Comparison of ENCODE assay signal across 15 cellular contexts in genomic region chr3:62818347-62818746, GRCh38. TPM values are rescaled to one million over a fixed set of nuclear protein-coding genes. Genes with fewer than 3 reads are reported as not detected.
A peak's percentile ranks its signal among the peaks of the same experiment; 100 is the strongest.
DNase-seq lines count a peak whose midpoint lies in the region; ATAC-seq and TF ChIP-seq lines count a peak whose summit lies in the region.
"Had no signal": no experiment of that assay in that cellular context is flagged by ENCODE, and none has a peak within 500 bp of the region (broad histone marks: within the 10 kb centered on the region; RNA-seq: fewer than 3 reads in every experiment).

No MANE protein-coding gene starts in this region.

- H3K9me3 ChIP-seq in DOHH2 (ENCODE audit: control insufficient read depth, insufficient read depth, low read length), result no peaks in the 10 kb centered on the region
- H3K9me3 ChIP-seq in BE2C, result no peaks in the 10 kb centered on the region
- no peaks in the 10 kb centered on the region for H3K9me3 ChIP-seq in body of pancreas
- no peaks in the 10 kb centered on the region for H3K9me3 ChIP-seq in prostate gland

- 60 to 66% methylated on average over 5 of the region's 5 CpGs for WGBS in body of pancreas, 2 donors
- WGBS in prostate gland, result 85% methylated on average over 5 of the region's 5 CpGs

- H3K4me1 ChIP-seq in DOHH2 (ENCODE audit: control insufficient read depth, low read length), result peaks cover 98% of the 10 kb centered on the region
- no peaks in the 10 kb centered on the region; the same call in 1 of the 2 replicates for H3K4me1 ChIP-seq in BE2C
- H3K4me1 ChIP-seq in body of pancreas, result no peaks in the 10 kb centered on the region
- H3K4me1 ChIP-seq in prostate gland (replicated peaks), result no peaks in the 10 kb centered on the region

- no peaks in the 10 kb centered on the region for H4K20me1 ChIP-seq in DOHH2 (ENCODE audit: control insufficient read depth, insufficient read depth, low read depth, low read length)

- TF ChIP-seq CTCF in DOHH2 (IDR thresholded peaks at IDR 0.05; ENCODE audit: low read depth, low read length, poor library complexity, severe bottlenecking), result no peak
- no peak for TF ChIP-seq CTCF in BE2C (IDR thresholded peaks at IDR 0.05; ENCODE audit: low read depth, low read length)
- no peak for TF ChIP-seq CTCF in body of pancreas (IDR thresholded peaks at IDR 0.05)
- no peak for TF ChIP-seq CTCF in prostate gland (IDR thresholded peaks at IDR 0.05)

- peaks cover 70% of the 10 kb centered on the region for H3F3A ChIP-seq in DOHH2 (ENCODE audit: control insufficient read depth, insufficient read depth)

- no peak for DNase-seq in T1000 (lab: John Stamatoyannopoulos, UW)
- no peak for DNase-seq in BE2C
- DNase-seq in body of pancreas, result no peak
- no peak for DNase-seq in prostate gland (ENCODE audit: low spot score)
- DNase-seq: activated CD8-positive, alpha-beta memory T cell treated with anti-CD3 and anti-CD28 coated beads for 24 hours; activated naive CD8-positive, alpha-beta T cell treated with anti-CD3 and anti-CD28 coated beads, Interleukin-2, amount 50 U/mL, for 24 hours; GDM1; left cardiac atrium; T-helper 17 cell had no signal

- peak overlapping the region; percentile 98 for H3K27ac ChIP-seq in DOHH2 (ENCODE audit: low read depth, low read length)
- no peak overlapping the region for H3K27ac ChIP-seq in body of pancreas
- H3K27ac ChIP-seq in prostate gland, result no peak overlapping the region

- no peaks in the 10 kb centered on the region for H3K9me2 ChIP-seq in DOHH2 (replicated peaks; ENCODE audit: control insufficient read depth, low read length)

- H3K4me3 ChIP-seq in DOHH2 (ENCODE audit: low read length), result peak overlapping the region; percentile 57
- H3K4me3 ChIP-seq in BE2C (ENCODE audit: low read depth, low read length), result no peak overlapping the region
- H3K4me3 ChIP-seq in body of pancreas, result no peak overlapping the region
- no peak overlapping the region for H3K4me3 ChIP-seq in prostate gland

- ATAC-seq in GM19328 (IDR thresholded peaks at IDR 0.05; ENCODE audit: unreplicated experiment) (peak; percentile 80), HG02759 (IDR thresholded peaks at IDR 0.05; ENCODE audit: unreplicated experiment) (peak; percentile 85), HG03457 (IDR thresholded peaks at IDR 0.05; ENCODE audit: unreplicated experiment) (peak; percentile 71), body of pancreas (no peak)
- ATAC-seq: activated naive CD8-positive, alpha-beta T cell treated with anti-CD3 and anti-CD28 coated beads, Interleukin-2, amount 50 U/mL, for 24 hours; left cardiac atrium; stimulated activated memory B cell treated with anti-CD40 and anti-IgM and Interleukin-4, amounts not matched to agents 10 μg/mL and 1 μg/mL and 100 μg/mL, for 72 hours; T-helper 17 cell had no signal

- intact Hi-C loops in body of pancreas (cut with DNase I) (no loop called here), prostate gland (cut with DNase I) (no loop called here)

- peaks cover 68% of the 10 kb centered on the region for H3K79me2 ChIP-seq in DOHH2 (ENCODE audit: control insufficient read depth, low read length)

- no peak for TF ChIP-seq POLR2A in body of pancreas (IDR thresholded peaks at IDR 0.05)
- no peak for TF ChIP-seq POLR2A in prostate gland (IDR thresholded peaks at IDR 0.05)

- H3K27me3 ChIP-seq in DOHH2 (ENCODE audit: control insufficient read depth, low read length) (no peaks in the 10 kb centered on the region), BE2C (no peaks in the 10 kb centered on the region), body of pancreas (no peaks in the 10 kb centered on the region), prostate gland (replicated peaks; ENCODE audit: insufficient read depth) (no peaks in the 10 kb centered on the region)

- H3K36me3 ChIP-seq in DOHH2 (ENCODE audit: control insufficient read depth, low read length), result peaks cover 29% of the 10 kb centered on the region
- no peaks in the 10 kb centered on the region for H3K36me3 ChIP-seq in BE2C
- H3K36me3 ChIP-seq in body of pancreas (replicated peaks in 1 of 2; ENCODE audit: insufficient read depth in 1 of 2, low read depth in 2 of 2), result no peaks in the 10 kb centered on the region
- H3K36me3 ChIP-seq in prostate gland, result no peaks in the 10 kb centered on the region

- H3K4me2 ChIP-seq in DOHH2 (ENCODE audit: low read length), result peak overlapping the region; percentile 79

RNA-seq across cellular contexts. Expression of gene CADPS, which starts 56.9 kb away (rescaled TPM):
- 9.0 TPM for polyA plus RNA-seq in BE2C (2012; ENCODE audit: insufficient read depth, insufficient read length, low read depth)
- 10 to 100 TPM; 22.1 to 67.6 TPM for total RNA-seq in body of pancreas
- 1 to 10 TPM; 4.0 to 7.7 TPM for total RNA-seq in prostate gland
- total RNA-seq: M059J, T-helper 17 cell had no signal
